9 cellular contexts compared by ENCODE assay signal in the genomic region with DNA sequence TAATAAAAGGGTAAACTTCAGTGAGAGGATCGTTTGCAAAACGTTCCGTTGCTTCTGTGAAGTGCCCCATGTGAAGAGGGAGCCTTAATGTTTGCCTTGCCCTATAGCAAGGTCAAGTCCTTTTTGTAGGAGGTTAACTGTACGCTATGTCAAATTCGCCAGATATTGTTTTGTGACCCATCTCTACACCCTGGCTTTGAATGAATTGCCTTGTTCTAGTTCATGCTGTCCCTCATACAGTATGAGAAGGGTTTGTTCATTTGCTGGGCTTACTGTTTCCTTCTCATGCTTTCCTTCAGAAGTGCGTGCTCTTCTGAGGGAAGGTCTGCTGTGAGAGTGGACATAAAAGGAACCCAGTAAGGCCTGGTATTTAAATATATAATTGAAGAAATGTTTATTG. TPM values are rescaled to one million over a fixed set of nuclear protein-coding genes. Genes with fewer than 3 reads are reported as not detected.
DNase-seq lines count a peak whose midpoint lies in the region; ATAC-seq and TF ChIP-seq lines count a peak whose summit lies in the region.
"Had no signal": no experiment of that assay in that cellular context is flagged by ENCODE, and none has a peak within 500 bp of the region (broad histone marks: within the 10 kb centered on the region; RNA-seq: fewer than 3 reads in every experiment).

No MANE protein-coding gene starts in this region.

- peak overlapping the region in 6 of 7 donors; percentile 87 to 94 (median 92) for H3K27ac Mint-ChIP-seq in CD4-positive, alpha-beta memory T cell
- H3K27ac Mint-ChIP-seq in nephron progenitor cell, result peak overlapping the region; percentile 89

- POLR2A ChIA-PET in CD4-positive, alpha-beta memory T cell (lab: Charles Lee; ENCODE audit: partially characterized antibody), result interaction anchor here (0.8 to 5.4 kb wide), 10 partner anchors 10 to 184 kb away, joined by 3 to 96 read pairs (median 10); partner anchors contain the start of genes DCAF7 and LIMD2

- no peak for ATAC-seq in GM21825 (IDR thresholded peaks at IDR 0.05; ENCODE audit: unreplicated experiment)

- intact Hi-C loops in CD4-positive, alpha-beta memory T cell (cut with micrococcal nuclease), result loop anchor here (2.0 to 5.0 kb wide), 3 partner anchors 74 to 219 kb away; partner anchors contain the start of genes FTSJ3, PSMC5 and SMARCD2

- H3K4me3 Mint-ChIP-seq in CD4-positive, alpha-beta memory T cell, result peak overlapping the region; percentile 95 to 99 (median 98)
- peak overlapping the region; percentile 96 for H3K4me3 Mint-ChIP-seq in nephron progenitor cell

- H3K27ac ChIP-seq in CD4-positive, alpha-beta memory T cell (ENCODE audit: low read depth, low read length), result no peak overlapping the region
- no peak overlapping the region for H3K27ac ChIP-seq in duodenal mucosa (ENCODE audit: low read depth, low read length)

- CTCF ChIA-PET in CD4-positive, alpha-beta memory T cell (lab: Charles Lee; ENCODE audit: partially characterized antibody), result interaction anchor here (1.9 to 4.6 kb wide), 5 partner anchors 11 to 87 kb away, joined by 5 to 37 read pairs (median 13); no protein-coding TSS in a partner anchor

- no peaks in the 10 kb centered on the region for H3K36me3 ChIP-seq in CD4-positive, alpha-beta memory T cell (ENCODE audit: insufficient read depth, low read length)
- no peaks in the 10 kb centered on the region for H3K36me3 ChIP-seq in duodenal mucosa (ENCODE audit: control insufficient read depth in 1 of 2, insufficient read depth in 2 of 2, low read length in 2 of 2)

- DNase-seq in CD4-positive, alpha-beta memory T cell, result no peak
- peak; percentile 34 for DNase-seq in NAMALWA (ENCODE audit: low spot score)
- no peak for DNase-seq in nephron progenitor cell
- no peak for DNase-seq in stimulated activated CD8-positive, alpha-beta memory T cell treated with anti-CD3 and anti-CD28 coated beads, Interleukin-4, amount 100 ng/mL, for 48 hours
- DNase-seq in D341Med (ENCODE audit: low spot score), result no peak
- no peak for DNase-seq in DMS79 (lab: John Stamatoyannopoulos, UW)

- H3K4me1 Mint-ChIP-seq in CD4-positive, alpha-beta memory T cell, result peaks cover 32 to 55% (median 47%) of the 10 kb centered on the region in 4 donors
- H3K4me1 Mint-ChIP-seq in nephron progenitor cell, result peaks cover 47% of the 10 kb centered on the region

- no peaks in the 10 kb centered on the region for H3K27me3 Mint-ChIP-seq in CD4-positive, alpha-beta memory T cell
- H3K27me3 Mint-ChIP-seq in nephron progenitor cell (ENCODE audit: low read depth, poor library complexity), result peaks cover 9% of the 10 kb centered on the region

- H3K36me3 Mint-ChIP-seq in CD4-positive, alpha-beta memory T cell, result peaks cover 0 to 16% of the 10 kb centered on the region in 2 donors
- no peaks in the 10 kb centered on the region for H3K36me3 Mint-ChIP-seq in nephron progenitor cell (ENCODE audit: low read depth)

- H3K9me3 Mint-ChIP-seq in CD4-positive, alpha-beta memory T cell, result no peaks in the 10 kb centered on the region
- H3K9me3 Mint-ChIP-seq in nephron progenitor cell, result no peaks in the 10 kb centered on the region

- H3K9ac ChIP-seq in duodenal mucosa (ENCODE audit: low read depth in 1 of 2, low read length in 2 of 2), result peak overlapping the region; percentile 9 to 79

- H3K27me3 ChIP-seq in CD4-positive, alpha-beta memory T cell (ENCODE audit: insufficient read depth, low read length), result no peaks in the 10 kb centered on the region
- no peaks in the 10 kb centered on the region for H3K27me3 ChIP-seq in duodenal mucosa (ENCODE audit: control insufficient read depth in 1 of 2, insufficient read depth in 2 of 2, low read length in 2 of 2)
- H3K27me3 ChIP-seq: body of pancreas had no signal

- H3K4me3 ChIP-seq in CD4-positive, alpha-beta memory T cell (ENCODE audit: low read length in 2 of 2), result peak overlapping the region; percentile 43 to 76
- H3K4me3 ChIP-seq in duodenal mucosa (ENCODE audit: low read depth in 1 of 2, low read length in 2 of 2), result peak overlapping the region; percentile 83 to 86

- peaks cover 52% of the 10 kb centered on the region for H3K4me1 ChIP-seq in CD4-positive, alpha-beta memory T cell (ENCODE audit: insufficient read depth, low read length)
- peaks cover 18 to 32% of the 10 kb centered on the region in 2 donors for H3K4me1 ChIP-seq in duodenal mucosa (ENCODE audit: control insufficient read depth in 1 of 2, insufficient read depth in 2 of 2, low read length in 2 of 2)

- no peak for TF ChIP-seq CTCF in nephron progenitor cell (IDR thresholded peaks at IDR 0.05)

- no peaks in the 10 kb centered on the region for H3K9me3 ChIP-seq in CD4-positive, alpha-beta memory T cell (ENCODE audit: control insufficient read depth in 1 of 2, low read length in 2 of 2)
- H3K9me3 ChIP-seq in duodenal mucosa (ENCODE audit: control insufficient read depth in 1 of 2, low read length in 2 of 2), result no peaks in the 10 kb centered on the region
- H3K9me3 ChIP-seq: body of pancreas had no signal

RNA-seq across cellular contexts. Expression of gene MAP3K3, which starts 1.6 kb away (rescaled TPM):
- 10 to 100 TPM; 98.5 to 98.8 TPM for total RNA-seq in CD4-positive, alpha-beta memory T cell
- polyA plus RNA-seq in CD4-positive, alpha-beta memory T cell, result 10 to 100 TPM; 29.5 to 50.8 TPM

RNA-seq across cellular contexts. Expression of gene TACO1, which starts 23.1 kb away (rescaled TPM):
- 10 to 100 TPM; 17.7 to 20.3 TPM for total RNA-seq in CD4-positive, alpha-beta memory T cell
- polyA plus RNA-seq in CD4-positive, alpha-beta memory T cell, result 10 to 100 TPM; 21.8 to 22.8 TPM
